ENCODE assay signal across 1 cellular context in genomic region chr6:106658469-106658868, GRCh38.
TF ChIP-seq lines count a peak whose summit lies in the region.

No MANE protein-coding gene starts in this region.

TF ChIP-seq in K562, 482 proteins besides CTCF, POLR2A, EP300 and RAD21 (continues in another document):
- no peak for TF ChIP-seq CREB3 (tag; conservative IDR thresholded peaks at IDR 0.05; ENCODE audit: low read depth)
- no peak for TF ChIP-seq LARP7 (IDR thresholded peaks at IDR 0.05)
- TF ChIP-seq POU5F1 (IDR thresholded peaks at IDR 0.05; ENCODE audit: borderline replicate concordance, low read depth, low read length, partially characterized antibody), result no peak
- no peak for TF ChIP-seq TFE3 (CRISPR knock-in tag; IDR thresholded peaks at IDR 0.05)
- no peak for TF ChIP-seq XRCC3 (IDR thresholded peaks at IDR 0.05)
- TF ChIP-seq HMGXB4 (CRISPR knock-in tag; IDR thresholded peaks at IDR 0.05), result no peak
- no peak for TF ChIP-seq SMAD2 (IDR thresholded peaks at IDR 0.05; ENCODE audit: low read depth, low read length)
- TF ChIP-seq TEAD4 (IDR thresholded peaks at IDR 0.05; ENCODE audit: low read length), result 0 out of 2 replicates have a peak, but pooled peaks have one; percentile 23
- TF ChIP-seq TEAD4 (CRISPR knock-in tag; IDR thresholded peaks at IDR 0.05; ENCODE audit: borderline replicate concordance), result no peak
- TF ChIP-seq E2F8 (IDR thresholded peaks at IDR 0.05; ENCODE audit: low read depth, partially characterized antibody), result no peak
- TF ChIP-seq SETDB1 (IDR thresholded peaks at IDR 0.05; ENCODE audit: low read length), result no peak
- TF ChIP-seq TRIM28 (IDR thresholded peaks at IDR 0.05), result peak; percentile 98
- no peak for TF ChIP-seq ID3 (CRISPR knock-in tag; IDR thresholded peaks at IDR 0.05)
- TF ChIP-seq ID3 (tag; IDR thresholded peaks at IDR 0.05), result no peak
- no peak for TF ChIP-seq RUNX1 (IDR thresholded peaks at IDR 0.05; ENCODE audit: low read depth)
- TF ChIP-seq CBX3 (IDR thresholded peaks at IDR 0.05; ENCODE audit: borderline replicate concordance in 1 of 2, low read length in 2 of 2), result peak in 1 of 2 experiments; percentile 98; a peak in 2 of 3 replicates
- peak; percentile 79; the same call in 1 of the 2 replicates for TF ChIP-seq ZNF445 (CRISPR knock-in tag; IDR thresholded peaks at IDR 0.05; ENCODE audit: low read depth)
- peak in 1 of 2 experiments; percentile 55; a peak in 1 of 4 replicates for TF ChIP-seq TRIM24 (IDR thresholded peaks at IDR 0.05)
- no peak for TF ChIP-seq MIER1 (IDR thresholded peaks at IDR 0.05; ENCODE audit: low read depth)
- TF ChIP-seq CREM (IDR thresholded peaks at IDR 0.05; ENCODE audit: low read depth), result no peak
- TF ChIP-seq, protein P1, sequence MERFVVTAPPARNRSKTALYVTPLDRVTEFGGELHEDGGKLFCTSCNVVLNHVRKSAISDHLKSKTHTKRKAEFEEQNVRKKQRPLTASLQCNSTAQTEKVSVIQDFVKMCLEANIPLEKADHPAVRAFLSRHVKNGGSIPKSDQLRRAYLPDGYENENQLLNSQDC (CRISPR knock-in tag; IDR thresholded peaks at IDR 0.05), result no peak
- TF ChIP-seq ZHX1 (conservative IDR thresholded peaks at IDR 0.05; ENCODE audit: low read length), result no peak
- TF ChIP-seq CBX5 (IDR thresholded peaks at IDR 0.05; ENCODE audit: borderline replicate concordance, low read depth), result peak; percentile 83; the same call in 1 of the 2 replicates
- TF ChIP-seq MAX (CRISPR knock-in tag; IDR thresholded peaks at IDR 0.05), result no peak
- no peak for TF ChIP-seq MXI1 (IDR thresholded peaks at IDR 0.05; ENCODE audit: low read depth, low read length)
- no peak for TF ChIP-seq ZNF23 (CRISPR knock-in tag; IDR thresholded peaks at IDR 0.05)
- no peak for TF ChIP-seq VEZF1 (CRISPR knock-in tag; IDR thresholded peaks at IDR 0.05)
- no peak for TF ChIP-seq KHSRP (IDR thresholded peaks at IDR 0.05)
- no peak for TF ChIP-seq NR3C1 (CRISPR knock-in tag; IDR thresholded peaks at IDR 0.05)
- no peak for TF ChIP-seq SMARCA5 (IDR thresholded peaks at IDR 0.05)
- TF ChIP-seq ZNF280A (IDR thresholded peaks at IDR 0.05; ENCODE audit: low read depth, partially characterized antibody), result peak; percentile 50
- TF ChIP-seq ZNF311 (CRISPR knock-in tag; IDR thresholded peaks at IDR 0.05), result no peak
- TF ChIP-seq FOXJ2 (tag; IDR thresholded peaks at IDR 0.05), result no peak
- TF ChIP-seq, protein P2, sequence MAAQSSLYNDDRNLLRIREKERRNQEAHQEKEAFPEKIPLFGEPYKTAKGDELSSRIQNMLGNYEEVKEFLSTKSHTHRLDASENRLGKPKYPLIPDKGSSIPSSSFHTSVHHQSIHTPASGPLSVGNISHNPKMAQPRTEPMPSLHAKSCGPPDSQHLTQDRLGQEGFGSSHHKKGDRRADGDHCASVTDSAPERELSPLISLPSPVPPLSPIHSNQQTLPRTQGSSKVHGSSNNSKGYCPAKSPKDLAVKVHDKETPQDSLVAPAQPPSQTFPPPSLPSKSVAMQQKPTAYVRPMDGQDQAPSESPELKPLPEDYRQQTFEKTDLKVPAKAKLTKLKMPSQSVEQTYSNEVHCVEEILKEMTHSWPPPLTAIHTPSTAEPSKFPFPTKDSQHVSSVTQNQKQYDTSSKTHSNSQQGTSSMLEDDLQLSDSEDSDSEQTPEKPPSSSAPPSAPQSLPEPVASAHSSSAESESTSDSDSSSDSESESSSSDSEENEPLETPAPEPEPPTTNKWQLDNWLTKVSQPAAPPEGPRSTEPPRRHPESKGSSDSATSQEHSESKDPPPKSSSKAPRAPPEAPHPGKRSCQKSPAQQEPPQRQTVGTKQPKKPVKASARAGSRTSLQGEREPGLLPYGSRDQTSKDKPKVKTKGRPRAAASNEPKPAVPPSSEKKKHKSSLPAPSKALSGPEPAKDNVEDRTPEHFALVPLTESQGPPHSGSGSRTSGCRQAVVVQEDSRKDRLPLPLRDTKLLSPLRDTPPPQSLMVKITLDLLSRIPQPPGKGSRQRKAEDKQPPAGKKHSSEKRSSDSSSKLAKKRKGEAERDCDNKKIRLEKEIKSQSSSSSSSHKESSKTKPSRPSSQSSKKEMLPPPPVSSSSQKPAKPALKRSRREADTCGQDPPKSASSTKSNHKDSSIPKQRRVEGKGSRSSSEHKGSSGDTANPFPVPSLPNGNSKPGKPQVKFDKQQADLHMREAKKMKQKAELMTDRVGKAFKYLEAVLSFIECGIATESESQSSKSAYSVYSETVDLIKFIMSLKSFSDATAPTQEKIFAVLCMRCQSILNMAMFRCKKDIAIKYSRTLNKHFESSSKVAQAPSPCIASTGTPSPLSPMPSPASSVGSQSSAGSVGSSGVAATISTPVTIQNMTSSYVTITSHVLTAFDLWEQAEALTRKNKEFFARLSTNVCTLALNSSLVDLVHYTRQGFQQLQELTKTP (IDR thresholded peaks at IDR 0.05; ENCODE audit: low read depth in 1 of 2, partially characterized antibody in 2 of 2), result no peak
- TF ChIP-seq, protein P3, sequence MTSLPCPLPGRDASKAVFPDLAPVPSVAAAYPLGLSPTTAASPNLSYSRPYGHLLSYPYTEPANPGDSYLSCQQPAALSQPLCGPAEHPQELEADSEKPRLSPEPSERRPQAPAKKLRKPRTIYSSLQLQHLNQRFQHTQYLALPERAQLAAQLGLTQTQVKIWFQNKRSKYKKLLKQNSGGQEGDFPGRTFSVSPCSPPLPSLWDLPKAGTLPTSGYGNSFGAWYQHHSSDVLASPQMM (CRISPR knock-in tag; IDR thresholded peaks at IDR 0.05), result no peak
- no peak for TF ChIP-seq MEF2D (tag; conservative IDR thresholded peaks at IDR 0.05; ENCODE audit: low read depth)
- no peak for TF ChIP-seq RBBP5 (IDR thresholded peaks at IDR 0.05; ENCODE audit: borderline replicate concordance, insufficient read depth, low read length, poor library complexity, severe bottlenecking)
- TF ChIP-seq SFPQ (IDR thresholded peaks at IDR 0.05; ENCODE audit: low read depth, low read length), result no peak
- no peak for TF ChIP-seq ZNF551 (CRISPR knock-in tag; IDR thresholded peaks at IDR 0.05)
